15 cellular contexts compared by ENCODE assay signal in genomic region chr2:200129756-200130462, GRCh38.
"Had no signal": no experiment of that assay in that cellular context is flagged by ENCODE, and none has a peak within 500 bp of the region (broad histone marks: within the 10 kb centered on the region; RNA-seq: fewer than 3 reads in every experiment).

No MANE protein-coding gene starts in this region.

- H3K27ac ChIP-seq: dorsolateral prefrontal cortex, hepatocyte, thyroid gland, uterus had no signal

- ATAC-seq: activated CD8-positive, alpha-beta T cell treated with anti-CD3 and anti-CD28 coated beads, Interleukin-2, amount 10 ng/mL, durations not matched to agents 7 days and 5 days; stimulated activated naive B cell treated with anti-CD40 and anti-IgM and Interleukin-4, amounts not matched to agents 10 μg/mL and 1 μg/mL and 100 μg/mL, for 72 hours had no signal

- H3K27me3 ChIP-seq: dorsolateral prefrontal cortex, hepatocyte, thyroid gland, uterus had no signal

- H3K79me2 ChIP-seq: hepatocyte had no signal

- H3K9me3 ChIP-seq: thyroid gland, uterus had no signal

- H3K4me1 ChIP-seq: uterus had no signal

- H2AFZ ChIP-seq: hepatocyte had no signal

- H3K4me3 ChIP-seq: dorsolateral prefrontal cortex, hepatocyte, thyroid gland, uterus had no signal

- H3K4me2 ChIP-seq: hepatocyte had no signal

- FAIRE-seq: kidney had no signal

- DNase-seq: activated CD4-positive, alpha-beta T cell treated with anti-CD3 and anti-CD28 coated beads, Interleukin-2, amount 10 ng/mL, durations not matched to agents 24 days and 14 days; activated CD4-positive, CD25-positive, alpha-beta regulatory T cell; activated CD8-positive, alpha-beta memory T cell treated with anti-CD3 and anti-CD28 coated beads, Interleukin-2, amount 50 U/mL, for 4 hours; activated CD8-positive, alpha-beta T cell treated with anti-CD3 and anti-CD28 coated beads, Interleukin-2, amount 10 ng/mL, durations not matched to agents 7 days and 5 days; activated naive CD4-positive, alpha-beta T cell treated with Interleukin-2 at 50 U/mL for 16 hours; anterior cingulate cortex; dorsolateral prefrontal cortex; endodermal cell; kidney; midbrain; stimulated activated CD4-positive, alpha-beta T cell treated with anti-CD3 and anti-CD28 coated beads, Interleukin-2, amount 100 ng/mL, for 48 hours; stimulated activated naive B cell treated with anti-CD40 and anti-IgM and Interleukin-4, amounts not matched to agents 10 μg/mL and 1 μg/mL and 100 μg/mL, for 72 hours; thyroid gland; uterus had no signal

- H3K36me3 ChIP-seq: thyroid gland, uterus had no signal
